Comparison of ENCODE assay signal across 21 cellular contexts in genomic region chr9:27523141-27523540, GRCh38. TPM values are rescaled to one million over a fixed set of nuclear protein-coding genes. Genes with fewer than 3 reads are reported as not detected.
DNase-seq lines count a peak whose midpoint lies in the region; ATAC-seq, FAIRE-seq and TF ChIP-seq lines count a peak whose summit lies in the region.
"Had no signal": no experiment of that assay in that cellular context is flagged by ENCODE, and none has a peak within 500 bp of the region (broad histone marks: within the 10 kb centered on the region; RNA-seq: fewer than 3 reads in every experiment).

No MANE protein-coding gene starts in this region.

- POLR2A ChIA-PET in H1 (lab: Charles Lee; ENCODE audit: partially characterized antibody), result interaction anchor here (1.2 kb wide), 1 partner anchor 190 kb away, joined by 3 read pairs; no protein-coding TSS in a partner anchor
- POLR2A ChIA-PET in activated CD8-positive, alpha-beta T cell treated with anti-CD3 and anti-CD28 coated beads, Interleukin-2, amount 10 ng/mL, durations not matched to agents 7 days and 5 days (lab: Charles Lee), result no interaction called here

- H3K4me1 Mint-ChIP-seq in activated CD8-positive, alpha-beta T cell treated with anti-CD3 and anti-CD28 coated beads, Interleukin-2, amount 10 ng/mL, durations not matched to agents 7 days and 5 days (ENCODE audit: low read depth), result peaks cover 5% of the 10 kb centered on the region

- H3K23ac ChIP-seq in H1 (ENCODE audit: insufficient read length), result no peak overlapping the region

- no peak overlapping the region for H3K4me2 ChIP-seq in H1 (ENCODE audit: insufficient read depth in 1 of 2, low read depth in 2 of 2, low read length in 2 of 2)
- H3K4me2 ChIP-seq in keratinocyte (ENCODE audit: control insufficient read depth, extremely low read depth, insufficient read depth, low read depth, low read length), result peak overlapping the region; percentile 10

- H3K4me1 ChIP-seq in NT2/D1 (ENCODE audit: insufficient read depth, insufficient read length) (no peaks in the 10 kb centered on the region), H1 (replicated peaks in 1 of 4; ENCODE audit: control insufficient read depth in 3 of 4, insufficient read depth in 4 of 4, low read length in 3 of 4) (peaks cover 2 to 11% (median 6%) of the 10 kb centered on the region in 4 experiments; a peak in 3 of 7 replicates), keratinocyte (ENCODE audit: control insufficient read depth, extremely low read depth, insufficient read depth, low read length) (peaks cover 78% of the 10 kb centered on the region)

- TF ChIP-seq RAD21 in H1 (IDR thresholded peaks at IDR 0.05 in 1 of 2, conservative IDR thresholded peaks at IDR 0.05 in 1 of 2; ENCODE audit: low read depth in 2 of 2, low read length in 2 of 2), result no peak

- no peak overlapping the region for H3K18ac ChIP-seq in H1 (ENCODE audit: extremely low read depth, low read length)

- H3K4me3 Mint-ChIP-seq in activated CD8-positive, alpha-beta T cell treated with anti-CD3 and anti-CD28 coated beads, Interleukin-2, amount 10 ng/mL, durations not matched to agents 7 days and 5 days, result no peak overlapping the region
- H3K4me3 Mint-ChIP-seq: CD4-positive, alpha-beta T cell; H9 had no signal

- no peak overlapping the region for H3K4me3 ChIP-seq in NT2/D1 (ENCODE audit: insufficient read length, low read depth)
- no peak overlapping the region for H3K4me3 ChIP-seq in H1 (ENCODE audit: extremely low read depth in 1 of 4, insufficient read depth in 2 of 4, low read depth in 3 of 4, low read length in 4 of 4)
- H3K4me3 ChIP-seq in keratinocyte (ENCODE audit: control insufficient read depth in 2 of 3, extremely low read depth in 1 of 3, insufficient read depth in 2 of 3, low read depth in 1 of 3, low read length in 3 of 3), result peak overlapping the region in 1 of 3 experiments; percentile 22
- H3K4me3 ChIP-seq: GM23248 had no signal

- H3K27ac ChIP-seq in H1 (ENCODE audit: low read depth, low read length) (no peak overlapping the region), keratinocyte (ENCODE audit: control insufficient read depth, insufficient read depth, low read length) (peak overlapping the region; percentile 32)
- H3K27ac ChIP-seq: C4-2B, GM23248 had no signal

- H2BK5ac ChIP-seq in H1 (ENCODE audit: low read depth, low read length), result no peak overlapping the region

- H4K91ac ChIP-seq in H1 (replicated peaks; ENCODE audit: insufficient read length, low read length), result no peak overlapping the region

- no peak overlapping the region for H2BK20ac ChIP-seq in H1 (ENCODE audit: low read length)

- no peak for ATAC-seq in activated CD8-positive, alpha-beta T cell treated with anti-CD3 and anti-CD28 coated beads, Interleukin-2, amount 10 ng/mL, durations not matched to agents 7 days and 5 days

- no peaks in the 10 kb centered on the region for H3K9me1 ChIP-seq in keratinocyte (ENCODE audit: control insufficient read depth, extremely low read depth, insufficient read depth, low read length)

- peak; percentile 16 for DNase-seq in NT2/D1 (ENCODE audit: low read depth, low spot score)
- no peak for DNase-seq in H1 (ENCODE audit: low read depth in 1 of 2, low spot score in 2 of 2)
- DNase-seq in keratinocyte (ENCODE audit: low read depth, low spot score), result no peak
- DNase-seq in urothelium cell line (ENCODE audit: low spot score), result no peak
- DNase-seq in cerebellar nuclear complex (lab: John Stamatoyannopoulos, UW), result no peak
- DNase-seq in SKM-1 (lab: John Stamatoyannopoulos, UW; ENCODE audit: unreplicated experiment), result no peak
- no peak for DNase-seq in activated CD8-positive, alpha-beta T cell treated with anti-CD3 and anti-CD28 coated beads, Interleukin-2, amount 10 ng/mL, durations not matched to agents 7 days and 5 days
- DNase-seq: CD4-positive, alpha-beta T cell; DMS153; DMS79; GDM1; GM23248; H9; IMR-90 had no signal

- H3K27me3 ChIP-seq in NT2/D1 (ENCODE audit: insufficient read depth, insufficient read length), result peaks cover 9% of the 10 kb centered on the region
- peaks cover 0 to 3% (median under 1%) of the 10 kb centered on the region in 4 experiments; a peak in 2 of 7 replicates for H3K27me3 ChIP-seq in H1 (replicated peaks in 1 of 4; ENCODE audit: control insufficient read depth in 3 of 4, extremely low read depth in 1 of 4, insufficient read depth in 3 of 4, low read length in 3 of 4)
- H3K27me3 ChIP-seq in keratinocyte (ENCODE audit: control insufficient read depth, extremely low read depth, insufficient read depth, low read length), result no peaks in the 10 kb centered on the region

- CTCF ChIA-PET in H1 (lab: Charles Lee; ENCODE audit: partially characterized antibody), result interaction anchor here (0.7 to 1.6 kb wide), 2 partner anchors 13 to 190 kb away, joined by 3 to 4 read pairs; no protein-coding TSS in a partner anchor
- CTCF ChIA-PET in activated CD8-positive, alpha-beta T cell treated with anti-CD3 and anti-CD28 coated beads, Interleukin-2, amount 10 ng/mL, durations not matched to agents 7 days and 5 days (lab: Charles Lee), result interaction anchor here (1.0 kb wide), 1 partner anchor 190 kb away, joined by 3 read pairs; no protein-coding TSS in a partner anchor

- dilution Hi-C loops in keratinocyte (cut with MboI; ENCODE audit: extremely low pct_ligation_motif_present, low sequenced_read_pairs), result no loop called here

- peaks cover 13% of the 10 kb centered on the region for H3K27me3 Mint-ChIP-seq in activated CD8-positive, alpha-beta T cell treated with anti-CD3 and anti-CD28 coated beads, Interleukin-2, amount 10 ng/mL, durations not matched to agents 7 days and 5 days (ENCODE audit: low read depth)

- TF ChIP-seq EP300 in H1 (IDR thresholded peaks at IDR 0.05; ENCODE audit: borderline replicate concordance in 1 of 2, low read depth in 2 of 2, low read length in 2 of 2), result no peak

- H4K20me1 ChIP-seq in H1 (replicated peaks in 1 of 2; ENCODE audit: control insufficient read depth in 1 of 2, insufficient read depth in 2 of 2, low read length in 2 of 2), result no peaks in the 10 kb centered on the region
- no peaks in the 10 kb centered on the region for H4K20me1 ChIP-seq in keratinocyte (ENCODE audit: control insufficient read depth, extremely low read depth, insufficient read depth, low read length)

- H2BK120ac ChIP-seq in H1 (replicated peaks; ENCODE audit: low read depth, low read length), result no peak overlapping the region

- H3K23me2 ChIP-seq in H1 (ENCODE audit: low read depth, low read length), result peaks cover 7% of the 10 kb centered on the region; the same call in 1 of the 2 replicates

- H2BK12ac ChIP-seq in H1 (ENCODE audit: low read depth, low read length), result no peak overlapping the region

- H3K79me1 ChIP-seq in H1 (ENCODE audit: low read depth, low read length), result peaks cover 2% of the 10 kb centered on the region; the same call in 1 of the 2 replicates

- FAIRE-seq in H1 (lab: Jason Lieb, UNC) (peak; percentile 7), keratinocyte (lab: Jason Lieb, UNC) (peak; percentile 67), urothelium cell line (lab: Jason Lieb, UNC) (peak; percentile 55)
- FAIRE-seq: GM12892, GM18507, HTR-8/SVneo had no signal

- H3K36me3 ChIP-seq in NT2/D1 (ENCODE audit: insufficient read depth, insufficient read length, low read length) (no peaks in the 10 kb centered on the region), H1 (ENCODE audit: control insufficient read depth in 2 of 4, insufficient read depth in 4 of 4, low read length in 3 of 4) (no peaks in the 10 kb centered on the region), keratinocyte (ENCODE audit: control insufficient read depth in 2 of 2, extremely low read depth in 1 of 2, insufficient read depth in 2 of 2, low read length in 2 of 2) (no peaks in the 10 kb centered on the region)

- H3K9ac ChIP-seq in NT2/D1 (ENCODE audit: insufficient read length, low read depth) (no peak overlapping the region), H1 (replicated peaks in 1 of 4; ENCODE audit: extremely low read depth in 1 of 4, low read depth in 3 of 4, low read length in 3 of 4) (no peak overlapping the region), keratinocyte (ENCODE audit: control insufficient read depth, extremely low read depth, insufficient read depth, low read length) (no peak overlapping the region)
- H3K9ac ChIP-seq: GM23248 had no signal

- H2AFZ ChIP-seq in H1 (ENCODE audit: low read length) (no peak overlapping the region), keratinocyte (ENCODE audit: control insufficient read depth, low read length) (no peak overlapping the region)
- H2AFZ ChIP-seq: GM23248 had no signal

- no peaks in the 10 kb centered on the region for H3K9me3 Mint-ChIP-seq in activated CD8-positive, alpha-beta T cell treated with anti-CD3 and anti-CD28 coated beads, Interleukin-2, amount 10 ng/mL, durations not matched to agents 7 days and 5 days (ENCODE audit: insufficient read depth)
- H3K9me3 Mint-ChIP-seq: CD4-positive, alpha-beta T cell; H9 had no signal

- no peak overlapping the region for H3K14ac ChIP-seq in H1 (ENCODE audit: insufficient read length)

- H3K79me2 ChIP-seq in H1 (ENCODE audit: control insufficient read depth in 1 of 2, insufficient read depth in 2 of 2, low read length in 2 of 2) (peaks cover 0 to 25% of the 10 kb centered on the region in 2 experiments; a peak in 3 of 4 replicates), keratinocyte (ENCODE audit: control insufficient read depth, insufficient read depth, low read length) (peaks cover 75% of the 10 kb centered on the region)

- no peak overlapping the region for H2BK15ac ChIP-seq in H1 (ENCODE audit: low read length)

- H3K56ac ChIP-seq in H1 (replicated peaks; ENCODE audit: insufficient read length, low read depth, low read length), result no peak overlapping the region

- H2AK5ac ChIP-seq in H1 (ENCODE audit: low read depth, low read length), result no peak overlapping the region

- H3K9me3 ChIP-seq in NT2/D1 (ENCODE audit: insufficient read depth, low read length), result no peaks in the 10 kb centered on the region
- H3K9me3 ChIP-seq in H1 (ENCODE audit: insufficient read depth in 2 of 2, low read depth in 1 of 2, low read length in 1 of 2), result no peaks in the 10 kb centered on the region
- H3K9me3 ChIP-seq in keratinocyte (ENCODE audit: control insufficient read depth, low read depth, low read length), result no peaks in the 10 kb centered on the region

- no peak for TF ChIP-seq POLR2A in H1 (IDR thresholded peaks at IDR 0.05; ENCODE audit: control extremely low read depth in 1 of 2, low read depth in 2 of 2, low read length in 2 of 2)

- H3K36me3 Mint-ChIP-seq in activated CD8-positive, alpha-beta T cell treated with anti-CD3 and anti-CD28 coated beads, Interleukin-2, amount 10 ng/mL, durations not matched to agents 7 days and 5 days (ENCODE audit: low read depth), result no peaks in the 10 kb centered on the region

- no peak for TF ChIP-seq CTCF in H1 (IDR thresholded peaks at IDR 0.05; ENCODE audit: control extremely low read depth in 1 of 3, insufficient read depth in 1 of 3, low read depth in 1 of 3, low read length in 3 of 3)
- TF ChIP-seq CTCF in keratinocyte (optimal IDR thresholded peaks at IDR 0.05 in 1 of 3, IDR thresholded peaks at IDR 0.05 in 1 of 3, conservative IDR thresholded peaks at IDR 0.05 in 1 of 3; ENCODE audit: extremely low read depth in 1 of 3, insufficient read depth in 2 of 3, low read length in 3 of 3), result no peak

- no peak overlapping the region for H4K5ac ChIP-seq in H1 (ENCODE audit: insufficient read length, low read depth, low read length)

- no peak overlapping the region for H3K4ac ChIP-seq in H1 (replicated peaks; ENCODE audit: insufficient read length, low read depth, low read length)

- no peak overlapping the region for H4K8ac ChIP-seq in H1 (ENCODE audit: extremely low read depth, insufficient read depth, low read length)

- no peak overlapping the region for H3K27ac Mint-ChIP-seq in activated CD8-positive, alpha-beta T cell treated with anti-CD3 and anti-CD28 coated beads, Interleukin-2, amount 10 ng/mL, durations not matched to agents 7 days and 5 days
- H3K27ac Mint-ChIP-seq: CD4-positive, alpha-beta T cell had no signal

RNA-seq across cellular contexts. Expression of gene IFNK, which starts 0.9 kb away (rescaled TPM):
- total RNA-seq in H1 (2021; fragmentation: NEBNext Ultra II Directional; extraction: Animal tissue kit (Norgen Biotek cat#: 25700)), result not detected in 2 replicates
- polyA plus RNA-seq in H1 (2011; rRNA removed), result not detected in 2 replicates
- not detected for polyA plus RNA-seq in H1 (2011; cell fraction: cytosol; rRNA removed)
- polyA plus RNA-seq in H1 (2011; cell fraction: nucleus; rRNA removed), result not detected
- polyA plus RNA-seq in H1 (2012, experiment 1 of 2), result 0.14 to 0.16 TPM in 2 of 4 replicates, not detected in the others
- not detected for polyA plus RNA-seq in H1 (2012, experiment 2 of 2)
- not detected for polyA plus RNA-seq in H1 (2013, experiment 1 of 2)
- polyA plus RNA-seq in H1 (2013, experiment 2 of 2), result not detected
- polyA minus RNA-seq in H1 (2011; rRNA and poly(A)+ RNA removed), result not detected in 2 replicates
- not detected for polyA minus RNA-seq in H1 (2011; cell fraction: cytosol; rRNA and poly(A)+ RNA removed)
- not detected for polyA minus RNA-seq in H1 (2011; cell fraction: nucleus; rRNA and poly(A)+ RNA removed)
- polyA plus RNA-seq in keratinocyte, result 20.6 to 32.7 TPM (median 29.2 TPM) in 3 replicates
- 26.2 TPM for polyA plus RNA-seq in keratinocyte (2011; ENCODE audit: low read depth)
- 27.6 and 38.7 TPM in 2 replicates for polyA plus RNA-seq in keratinocyte (2011; cell fraction: cytosol; rRNA removed)
- 19.8 and 29.8 TPM in 2 replicates for polyA plus RNA-seq in keratinocyte (2011; cell fraction: nucleus; rRNA removed)
- 6.6 and 40.7 TPM in 2 replicates for polyA plus RNA-seq in keratinocyte (2012; ENCODE audit: low replicate concordance)
- 1.7 to 6.6 TPM (median 2.7 TPM) in 3 replicates for polyA minus RNA-seq in keratinocyte
- 5.9 TPM for polyA minus RNA-seq in keratinocyte (2011; cell fraction: cytosol; rRNA and poly(A)+ RNA removed)
- 6.1 and 10.2 TPM in 2 replicates for polyA minus RNA-seq in keratinocyte (2011; cell fraction: nucleus; rRNA and poly(A)+ RNA removed)
- not detected for total RNA-seq in activated CD8-positive, alpha-beta T cell treated with anti-CD3 and anti-CD28 coated beads, Interleukin-2, amount 10 ng/mL, durations not matched to agents 7 days and 5 days
- total RNA-seq: A172; CD4-positive, alpha-beta T cell; Daoy; GM23248; H9; IMR-90 had no signal
- polyA plus RNA-seq: BJ, GM23248, IMR-90 had no signal

RNA-seq across cellular contexts. Expression of gene MOB3B, which starts 6.5 kb away (rescaled TPM):
- total RNA-seq in H1 (2021; fragmentation: NEBNext Ultra II Directional; extraction: Animal tissue kit (Norgen Biotek cat#: 25700)), result 14.9 and 16.1 TPM in 2 replicates
- 6.9 and 12.7 TPM in 2 replicates for polyA plus RNA-seq in H1 (2011; rRNA removed)
- polyA plus RNA-seq in H1 (2011; cell fraction: cytosol; rRNA removed), result 8.9 TPM
- 5.2 TPM for polyA plus RNA-seq in H1 (2011; cell fraction: nucleus; rRNA removed)
- 9.6 to 12.9 TPM (median 10.4 TPM) in 4 replicates for polyA plus RNA-seq in H1 (2012, experiment 1 of 2)
- polyA plus RNA-seq in H1 (2012, experiment 2 of 2), result 5.1 TPM
- polyA plus RNA-seq in H1 (2013, experiment 1 of 2), result 13.6 TPM
- polyA plus RNA-seq in H1 (2013, experiment 2 of 2), result 14.4 TPM
- polyA minus RNA-seq in H1 (2011; rRNA and poly(A)+ RNA removed), result 29.0 and 38.6 TPM in 2 replicates
- polyA minus RNA-seq in H1 (2011; cell fraction: cytosol; rRNA and poly(A)+ RNA removed), result 10.9 TPM
- 20.8 TPM for polyA minus RNA-seq in H1 (2011; cell fraction: nucleus; rRNA and poly(A)+ RNA removed)
- 32.6 to 40.8 TPM (median 35.3 TPM) in 3 replicates for polyA plus RNA-seq in keratinocyte
- 2.1 TPM for polyA plus RNA-seq in keratinocyte (2011; ENCODE audit: low read depth)
- polyA plus RNA-seq in keratinocyte (2011; cell fraction: cytosol; rRNA removed), result 30.8 and 45.8 TPM in 2 replicates
- polyA plus RNA-seq in keratinocyte (2011; cell fraction: nucleus; rRNA removed), result 27.6 and 28.0 TPM in 2 replicates
- 3.6 and 27.5 TPM in 2 replicates for polyA plus RNA-seq in keratinocyte (2012; ENCODE audit: low replicate concordance)
- 36.3 to 54.1 TPM (median 51.3 TPM) in 3 replicates for polyA minus RNA-seq in keratinocyte
- polyA minus RNA-seq in keratinocyte (2011; cell fraction: cytosol; rRNA and poly(A)+ RNA removed), result 40.1 TPM
- 25.1 and 43.9 TPM in 2 replicates for polyA minus RNA-seq in keratinocyte (2011; cell fraction: nucleus; rRNA and poly(A)+ RNA removed)
- total RNA-seq in activated CD8-positive, alpha-beta T cell treated with anti-CD3 and anti-CD28 coated beads, Interleukin-2, amount 10 ng/mL, durations not matched to agents 7 days and 5 days, result 1 to 10 TPM; 2.5 to 2.8 TPM
- total RNA-seq: GM23248 had no signal

RNA-seq across cellular contexts. Expression of gene C9orf72, which starts 50.1 kb away (rescaled TPM):
- 16.2 and 17.5 TPM in 2 replicates for total RNA-seq in H1 (2021; fragmentation: NEBNext Ultra II Directional; extraction: Animal tissue kit (Norgen Biotek cat#: 25700))
- polyA plus RNA-seq in H1 (2011; rRNA removed), result 4.5 and 7.2 TPM in 2 replicates
- polyA plus RNA-seq in H1 (2011; cell fraction: cytosol; rRNA removed), result 8.9 TPM
- polyA plus RNA-seq in H1 (2011; cell fraction: nucleus; rRNA removed), result 7.3 TPM
- 8.6 to 15.7 TPM (median 11.5 TPM) in 4 replicates for polyA plus RNA-seq in H1 (2012, experiment 1 of 2)
- polyA plus RNA-seq in H1 (2012, experiment 2 of 2), result 0.70 TPM
- 11.7 TPM for polyA plus RNA-seq in H1 (2013, experiment 1 of 2)
- polyA plus RNA-seq in H1 (2013, experiment 2 of 2), result 10.5 TPM
- 16.4 and 26.1 TPM in 2 replicates for polyA minus RNA-seq in H1 (2011; rRNA and poly(A)+ RNA removed)
- polyA minus RNA-seq in H1 (2011; cell fraction: cytosol; rRNA and poly(A)+ RNA removed), result 7.0 TPM
- 38.5 TPM for polyA minus RNA-seq in H1 (2011; cell fraction: nucleus; rRNA and poly(A)+ RNA removed)
- polyA plus RNA-seq in keratinocyte, result 2.5 to 7.7 TPM (median 5.4 TPM) in 3 replicates
- 5.6 TPM for polyA plus RNA-seq in keratinocyte (2011; ENCODE audit: low read depth)
- 1.8 and 4.3 TPM in 2 replicates for polyA plus RNA-seq in keratinocyte (2011; cell fraction: cytosol; rRNA removed)
- 6.8 and 8.2 TPM in 2 replicates for polyA plus RNA-seq in keratinocyte (2011; cell fraction: nucleus; rRNA removed)
- polyA plus RNA-seq in keratinocyte (2012; ENCODE audit: low replicate concordance), result 2.9 and 10.4 TPM in 2 replicates
- polyA minus RNA-seq in keratinocyte, result 0.56 to 11.1 TPM (median 7.6 TPM) in 3 replicates
- 0.96 TPM for polyA minus RNA-seq in keratinocyte (2011; cell fraction: cytosol; rRNA and poly(A)+ RNA removed)
- polyA minus RNA-seq in keratinocyte (2011; cell fraction: nucleus; rRNA and poly(A)+ RNA removed), result 5.5 and 10.9 TPM in 2 replicates
- total RNA-seq in activated CD8-positive, alpha-beta T cell treated with anti-CD3 and anti-CD28 coated beads, Interleukin-2, amount 10 ng/mL, durations not matched to agents 7 days and 5 days, result 10 to 100 TPM in 1 of 2 experiments, 1 to 10 TPM in 1; 7.5 to 10.2 TPM
